Comparison of ENCODE assay signal across 39 cellular contexts in genomic region chr21:15132781-15133180, GRCh38.
"Had no signal": no experiment of that assay in that cellular context is flagged by ENCODE, and none has a peak within 500 bp of the region (broad histone marks: within the 10 kb centered on the region; RNA-seq: fewer than 3 reads in every experiment).

No MANE protein-coding gene starts in this region.

- H3K36me3 Mint-ChIP-seq: activated naive CD4-positive, alpha-beta T cell treated with anti-CD3 and anti-CD28 coated beads, Interleukin-2, amount 10 ng/mL, durations not matched to agents 7 days and 5 days; activated naive CD4-positive, alpha-beta T cell treated with anti-CD3 and anti-CD28 coated beads, Interleukin-2, amount 50 U/mL, for 24 hours; activated naive CD8-positive, alpha-beta T cell treated with anti-CD3 and anti-CD28 coated beads, Interleukin-2, amount 10 ng/mL, durations not matched to agents 7 days and 5 days; brain had no signal

- H3K4me1 Mint-ChIP-seq: activated naive CD4-positive, alpha-beta T cell treated with anti-CD3 and anti-CD28 coated beads, Interleukin-2, amount 10 ng/mL, durations not matched to agents 7 days and 5 days; activated naive CD8-positive, alpha-beta T cell treated with anti-CD3 and anti-CD28 coated beads, Interleukin-2, amount 10 ng/mL, durations not matched to agents 7 days and 5 days; central memory CD8-positive, alpha-beta T cell had no signal

- H3K27me3 Mint-ChIP-seq: activated naive CD4-positive, alpha-beta T cell treated with anti-CD3 and anti-CD28 coated beads, Interleukin-2, amount 50 U/mL, for 24 hours; activated naive CD8-positive, alpha-beta T cell treated with anti-CD3 and anti-CD28 coated beads, Interleukin-2, amount 10 ng/mL, durations not matched to agents 7 days and 5 days; brain had no signal

- H3K4me3 ChIP-seq: adrenal gland, ascending aorta, body of pancreas, breast epithelium, cardiac muscle cell had no signal

- ATAC-seq: activated naive CD4-positive, alpha-beta T cell treated with anti-CD3 and anti-CD28 coated beads, Interleukin-2, amount 50 U/mL, for 72 hours; activated naive CD8-positive, alpha-beta T cell treated with anti-CD3 and anti-CD28 coated beads, Interleukin-2, amount 50 U/mL, for 24 hours; activated T-cell treated with anti-CD3 and anti-CD28 coated beads, Interleukin-2, amount 50 U/mL, for 4 hours; activated T-cell treated with anti-CD3 and anti-CD28 coated beads, Interleukin-2, amount 50 U/mL, for 72 hours; activated T-helper 17 cell treated with anti-CD3 and anti-CD28 coated beads, Interleukin-2, amount 50 U/mL, for 72 hours; body of pancreas had no signal

- H3K27ac Mint-ChIP-seq: activated naive CD4-positive, alpha-beta T cell treated with anti-CD3 and anti-CD28 coated beads for 36 hours; activated naive CD4-positive, alpha-beta T cell treated with anti-CD3 and anti-CD28 coated beads, Interleukin-2, amount 10 ng/mL, durations not matched to agents 7 days and 5 days; activated naive CD4-positive, alpha-beta T cell treated with anti-CD3 and anti-CD28 coated beads, Interleukin-2, amount 50 U/mL, for 24 hours; activated naive CD4-positive, alpha-beta T cell treated with anti-CD3 and anti-CD28 coated beads, Interleukin-2, amount 50 U/mL, for 72 hours; activated naive CD8-positive, alpha-beta T cell; activated naive CD8-positive, alpha-beta T cell treated with anti-CD3 and anti-CD28 coated beads for 36 hours; activated naive CD8-positive, alpha-beta T cell treated with anti-CD3 and anti-CD28 coated beads, Interleukin-2, amount 10 ng/mL, durations not matched to agents 7 days and 5 days; activated naive CD8-positive, alpha-beta T cell treated with anti-CD3 and anti-CD28 coated beads, Interleukin-2, amount 50 U/mL, for 24 hours; activated T-cell treated with anti-CD3 and anti-CD28 coated beads, Interleukin-2, amount 50 U/mL, for 24 hours; activated T-cell treated with anti-CD3 and anti-CD28 coated beads, Interleukin-2, amount 50 U/mL, for 72 hours; activated T-helper 1 cell treated with anti-CD3 and anti-CD28 coated beads, Interleukin-12 subunit alpha, Interleukin-12 subunit beta, Interleukin-2, Interleukin-4 antibody, amounts not matched to agents 30 ng/mL and 10 ng/mL and 1 ng/mL, durations not matched to agents 14 hours and 24 hours and 36 hours; activated T-helper 17 cell treated with anti-CD3 and anti-CD28 coated beads, Interleukin-2, amount 50 U/mL, for 72 hours; activated T-helper 2 cell treated with anti-CD3 and anti-CD28 coated beads, Interferon-gamma antibody, Interleukin-2, Interleukin-4, amounts not matched to agents 10 μg/mL and 5 μg/mL and 100 μg/mL, durations not matched to agents 14 hours and 24 hours and 36 hours; brain had no signal

- H3K27me3 ChIP-seq: adrenal gland, ascending aorta, body of pancreas, brain microvascular endothelial cell, breast epithelium, cardiac muscle cell had no signal

- H3K27ac ChIP-seq: adrenal gland, ascending aorta, body of pancreas, brain microvascular endothelial cell, breast epithelium, cardiac muscle cell had no signal

- H3K4me3 Mint-ChIP-seq: activated naive CD4-positive, alpha-beta T cell treated with anti-CD3 and anti-CD28 coated beads for 36 hours; activated naive CD4-positive, alpha-beta T cell treated with anti-CD3 and anti-CD28 coated beads, Interleukin-2, amount 10 ng/mL, durations not matched to agents 7 days and 5 days; activated naive CD4-positive, alpha-beta T cell treated with anti-CD3 and anti-CD28 coated beads, Interleukin-2, amount 50 U/mL, for 24 hours; activated naive CD8-positive, alpha-beta T cell; activated naive CD8-positive, alpha-beta T cell treated with anti-CD3 and anti-CD28 coated beads for 36 hours; activated naive CD8-positive, alpha-beta T cell treated with anti-CD3 and anti-CD28 coated beads, Interleukin-2, amount 10 ng/mL, durations not matched to agents 7 days and 5 days; activated naive CD8-positive, alpha-beta T cell treated with anti-CD3 and anti-CD28 coated beads, Interleukin-2, amount 50 U/mL, for 24 hours; activated T-cell treated with anti-CD3 and anti-CD28 coated beads, Interleukin-2, amount 50 U/mL, for 24 hours; activated T-cell treated with anti-CD3 and anti-CD28 coated beads, Interleukin-2, amount 50 U/mL, for 4 hours; activated T-cell treated with anti-CD3 and anti-CD28 coated beads, Interleukin-2, amount 50 U/mL, for 72 hours; activated T-helper 1 cell treated with anti-CD3 and anti-CD28 coated beads, Interleukin-12 subunit alpha, Interleukin-12 subunit beta, Interleukin-2, Interleukin-4 antibody, amounts not matched to agents 30 ng/mL and 10 ng/mL and 1 ng/mL, durations not matched to agents 14 hours and 24 hours and 36 hours; activated T-helper 17 cell treated with anti-CD3 and anti-CD28 coated beads, Interleukin-2, amount 50 U/mL, for 72 hours; brain; central memory CD8-positive, alpha-beta T cell had no signal

- H3K4me1 ChIP-seq: breast epithelium had no signal

- H3K9me3 ChIP-seq: adrenal gland, ascending aorta, body of pancreas, breast epithelium had no signal

- H3K36me3 ChIP-seq: adrenal gland, ascending aorta, brain microvascular endothelial cell, breast epithelium, cardiac muscle cell had no signal

- DNase-seq: activated effector memory CD4-positive, alpha-beta T cell treated with anti-CD3 and anti-CD28 coated beads, Interleukin-2, amount 50 U/mL, for 16 hours; activated effector memory CD4-positive, alpha-beta T cell treated with Interleukin-2 at 50 U/mL for 16 hours; activated gamma-delta T cell; activated gamma-delta T cell treated with Interleukin-2 at 50 U/mL for 16 hours; activated naive CD4-positive, alpha-beta T cell; activated naive CD4-positive, alpha-beta T cell treated with anti-CD3 and anti-CD28 coated beads for 36 hours; activated naive CD4-positive, alpha-beta T cell treated with anti-CD3 and anti-CD28 coated beads, Interleukin-2, amount 10 ng/mL, durations not matched to agents 7 days and 5 days; activated naive CD4-positive, alpha-beta T cell treated with anti-CD3 and anti-CD28 coated beads, Interleukin-2, amount 50 U/mL, for 16 hours; activated naive CD4-positive, alpha-beta T cell treated with Interleukin-2 at 50 U/mL for 16 hours; activated naive CD8-positive, alpha-beta T cell treated with anti-CD3 and anti-CD28 coated beads for 36 hours; activated naive CD8-positive, alpha-beta T cell treated with anti-CD3 and anti-CD28 coated beads, Interleukin-2, amount 10 ng/mL, durations not matched to agents 7 days and 5 days; activated naive CD8-positive, alpha-beta T cell treated with anti-CD3 and anti-CD28 coated beads, Interleukin-2, amount 50 U/mL, for 24 hours; activated T-cell treated with anti-CD3 and anti-CD28 coated beads for 4 hours; activated T-cell treated with anti-CD3 and anti-CD28 coated beads, Interleukin-2, amount 50 U/mL, for 1 hour; activated T-cell treated with anti-CD3 and anti-CD28 coated beads, Interleukin-2, amount 50 U/mL, for 24 hours; activated T-cell treated with anti-CD3 and anti-CD28 coated beads, Interleukin-2, amount 50 U/mL, for 4 hours; activated T-cell treated with anti-CD3 and anti-CD28 coated beads, Interleukin-2, amount 50 U/mL, for 48 hours; activated T-cell treated with anti-CD3 and anti-CD28 coated beads, Interleukin-2, amount 50 U/mL, for 72 hours; adrenal gland; amniotic stem cell; amygdala; anterior cingulate cortex; aorta; body of pancreas; brain microvascular endothelial cell; caudate nucleus; central memory CD4-positive, alpha-beta T cell; cerebellar nuclear complex had no signal

- H3K9me3 Mint-ChIP-seq: activated naive CD4-positive, alpha-beta T cell treated with anti-CD3 and anti-CD28 coated beads for 36 hours; activated naive CD4-positive, alpha-beta T cell treated with anti-CD3 and anti-CD28 coated beads, Interleukin-2, amount 10 ng/mL, durations not matched to agents 7 days and 5 days; activated naive CD4-positive, alpha-beta T cell treated with anti-CD3 and anti-CD28 coated beads, Interleukin-2, amount 50 U/mL, for 24 hours; activated T-cell treated with anti-CD3 and anti-CD28 coated beads, Interleukin-2, amount 50 U/mL, for 24 hours; activated T-cell treated with anti-CD3 and anti-CD28 coated beads, Interleukin-2, amount 50 U/mL, for 4 hours; activated T-helper 1 cell treated with anti-CD3 and anti-CD28 coated beads, Interleukin-12 subunit alpha, Interleukin-12 subunit beta, Interleukin-2, Interleukin-4 antibody, amounts not matched to agents 30 ng/mL and 10 ng/mL and 1 ng/mL, durations not matched to agents 14 hours and 24 hours and 36 hours; activated T-helper 17 cell treated with anti-CD3 and anti-CD28 coated beads, Interleukin-2, amount 50 U/mL, for 72 hours; activated T-helper 2 cell treated with anti-CD3 and anti-CD28 coated beads, Interferon-gamma antibody, Interleukin-2, Interleukin-4, amounts not matched to agents 10 μg/mL and 5 μg/mL and 100 μg/mL, durations not matched to agents 14 hours and 24 hours and 36 hours; central memory CD8-positive, alpha-beta T cell had no signal
